12 cellular contexts compared by ENCODE assay signal in the genomic region with DNA sequence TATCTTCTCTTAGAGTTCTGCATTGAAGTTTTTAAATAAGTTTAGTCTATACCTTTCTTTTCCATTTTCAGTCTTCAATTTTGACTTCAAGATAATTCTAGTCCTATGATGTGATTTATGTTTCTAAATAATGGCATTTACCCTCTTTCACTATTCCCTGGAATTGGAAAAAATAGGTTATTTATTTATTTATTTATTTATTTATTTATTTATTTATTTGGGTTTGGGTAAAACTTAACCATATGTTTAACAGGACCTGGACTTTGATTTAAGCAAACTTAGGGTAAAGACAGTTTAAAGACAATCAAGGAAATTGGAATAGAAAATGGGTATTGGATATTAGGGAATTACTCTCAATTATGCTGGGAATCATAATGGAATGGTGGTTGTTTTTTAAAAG.
"Had no signal": no experiment of that assay in that cellular context is flagged by ENCODE, and none has a peak within 500 bp of the region (broad histone marks: within the 10 kb centered on the region; RNA-seq: fewer than 3 reads in every experiment).

No MANE protein-coding gene starts in this region.

- H3K36me3 Mint-ChIP-seq: natural killer cell treated with Interleukin-12 subunit alpha and Interleukin-12 subunit beta and Interleukin-15 and Interleukin-18, amount 100 ng/mL, for 72 hours; neural progenitor cell had no signal

- H3K4me3 Mint-ChIP-seq: dendritic cell treated with granulocyte-macrophage colony-stimulating factor and Interleukin-4, amounts not matched to agents 40 ng/mL and 50 ng/mL, for 4 days; endodermal cell; natural killer cell treated with Interleukin-12 subunit alpha and Interleukin-12 subunit beta and Interleukin-15 and Interleukin-18, amount 100 ng/mL, for 72 hours; neural progenitor cell had no signal

- H3K4me1 ChIP-seq: neural progenitor cell, pancreas, prostate gland, right lobe of liver had no signal

- H3K9me3 Mint-ChIP-seq: dendritic cell treated with granulocyte-macrophage colony-stimulating factor and Interleukin-4, amounts not matched to agents 40 ng/mL and 50 ng/mL, for 4 days; natural killer cell treated with Interleukin-12 subunit alpha and Interleukin-12 subunit beta and Interleukin-15 and Interleukin-18, amount 100 ng/mL, for 72 hours; neural progenitor cell had no signal

- H3K27me3 Mint-ChIP-seq: dendritic cell treated with granulocyte-macrophage colony-stimulating factor and Interleukin-4, amounts not matched to agents 40 ng/mL and 50 ng/mL, for 4 days had no signal

- H3K36me3 ChIP-seq: neural progenitor cell, pancreas, prostate gland, right lobe of liver had no signal

- H3K4me3 ChIP-seq: hepatocyte, lung, neural progenitor cell, prostate gland, right lobe of liver, skin epidermis had no signal

- H2AFZ ChIP-seq: hepatocyte, neural progenitor cell had no signal

- H3K4me2 ChIP-seq: hepatocyte, neural progenitor cell had no signal

- H3K27ac ChIP-seq: hepatocyte, neural progenitor cell, pancreas, prostate gland, right lobe of liver, skin epidermis had no signal

- H3K9ac ChIP-seq: neural progenitor cell had no signal

- DNase-seq: left colon, left ventricle myocardium superior, right lobe of liver had no signal

- H3K9me3 ChIP-seq: pancreas, prostate gland, right lobe of liver had no signal

- H3K79me2 ChIP-seq: hepatocyte had no signal

- H3K4me1 Mint-ChIP-seq: endodermal cell, neural progenitor cell had no signal

- H3K27ac Mint-ChIP-seq: dendritic cell treated with granulocyte-macrophage colony-stimulating factor and Interleukin-4, amounts not matched to agents 40 ng/mL and 50 ng/mL, for 4 days; endodermal cell; natural killer cell treated with Interleukin-12 subunit alpha and Interleukin-12 subunit beta and Interleukin-15 and Interleukin-18, amount 100 ng/mL, for 72 hours; neural progenitor cell had no signal

- H3K27me3 ChIP-seq: hepatocyte, neural progenitor cell, pancreas, right lobe of liver had no signal
